ENCODE assay signal across 8 cellular contexts in the genomic region with DNA sequence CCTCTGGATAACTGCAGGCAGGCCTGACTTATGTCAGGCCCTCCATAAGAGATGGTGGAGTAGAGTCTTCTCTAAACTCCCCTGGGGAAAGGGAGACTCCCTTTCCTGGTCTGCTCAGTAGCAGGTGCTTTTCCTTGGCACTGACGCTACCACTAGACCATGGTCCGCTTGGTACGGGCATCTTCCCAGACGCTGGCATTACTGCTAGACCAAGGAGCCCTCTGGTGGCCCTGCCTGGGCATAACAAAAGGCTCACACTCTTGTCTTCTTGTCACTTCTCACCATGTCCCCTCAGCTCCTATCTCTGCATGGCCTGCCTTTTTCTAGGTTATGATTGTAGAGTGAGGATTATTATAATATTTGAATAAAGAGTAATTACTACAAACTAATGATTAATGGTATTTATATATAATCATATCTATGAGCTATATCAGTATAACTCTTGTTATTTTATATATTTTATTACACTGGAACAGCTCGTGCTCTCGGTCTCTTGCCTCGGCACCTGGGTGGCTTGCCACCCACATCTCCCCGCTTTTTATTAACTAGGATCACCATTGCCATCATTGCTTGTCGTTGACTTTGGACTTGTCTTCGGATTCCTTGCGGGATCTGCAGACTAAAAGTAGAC. TPM values are rescaled to one million over a fixed set of nuclear protein-coding genes. Genes with fewer than 3 reads are reported as not detected.
DNase-seq lines count a peak whose midpoint lies in the region; ATAC-seq and TF ChIP-seq lines count a peak whose summit lies in the region.

No MANE protein-coding gene starts in this region.

- TF ChIP-seq CTCF in nephron progenitor cell (IDR thresholded peaks at IDR 0.05) (peak; percentile 78), upper lobe of left lung (IDR thresholded peaks at IDR 0.05) (peak; percentile 55 to 75 (median 65))

- peaks cover 18% of the 10 kb centered on the region for H3K4me1 ChIP-seq in GM23248 (ENCODE audit: insufficient read depth)
- peaks cover 4 to 12% (median 5%) of the 10 kb centered on the region in 4 donors for H3K4me1 ChIP-seq in upper lobe of left lung

- H3K79me2 ChIP-seq in GM23248 (ENCODE audit: insufficient read depth) = no peaks in the 10 kb centered on the region

- H3K27ac ChIP-seq in GM23248 (no peak overlapping the region), upper lobe of left lung (no peak overlapping the region)

- H3K27me3 ChIP-seq in GM23248 (replicated peaks; ENCODE audit: insufficient read depth) = no peaks in the 10 kb centered on the region
- H3K27me3 ChIP-seq in upper lobe of left lung = no peaks in the 10 kb centered on the region

- TF ChIP-seq EP300 in upper lobe of left lung (IDR thresholded peaks at IDR 0.05) = no peak

- no peak overlapping the region for H3K4me2 ChIP-seq in GM23248 (ENCODE audit: unreplicated experiment)

- H3K9me3 ChIP-seq in GM23248 (ENCODE audit: low read depth) (no peaks in the 10 kb centered on the region), upper lobe of left lung (no peaks in the 10 kb centered on the region)

- DNase-seq in ACHN = peak; percentile 81
- peak; percentile 68 for DNase-seq in GM23248
- peak; percentile 84 for DNase-seq in NCI-H748 (lab: John Stamatoyannopoulos, UW; ENCODE audit: unreplicated experiment)
- DNase-seq in activated CD8-positive, alpha-beta memory T cell treated with anti-CD3 and anti-CD28 coated beads, Interleukin-2, amount 10 ng/mL, durations not matched to agents 7 days and 5 days = peak; percentile 73
- peak; percentile 66 to 78 for DNase-seq in erythroblast (lab: John Stamatoyannopoulos, UW)
- peak; percentile 73 for DNase-seq in nephron progenitor cell
- peak in 1 of 2 donors; percentile 81 for DNase-seq in upper lobe of left lung

- no peaks in the 10 kb centered on the region for H4K20me1 ChIP-seq in GM23248 (ENCODE audit: insufficient read depth)

- in situ Hi-C loops in ACHN (cut with HindIII; ENCODE audit: low pct_ligation_motif_present, low pct_unique_long_range_greater_than_20kb, low sequenced_read_pairs) = no loop called here
- in situ Hi-C loops in GM23248 (cut with MboI) = no loop called here

- WGBS in GM23248 (ENCODE audit: low coverage in 1 of 2, low lambda C conversion rate in 2 of 2, missing lambda C conversion rate in 2 of 2), 2 experiments = 47 to 49% methylated on average over 11 of the region's 11 CpGs
- 61 to 82% methylated on average over 7 to 11 of the region's 11 CpGs for WGBS in upper lobe of left lung, 2 donors

- CTCF ChIA-PET in activated CD8-positive, alpha-beta memory T cell treated with anti-CD3 and anti-CD28 coated beads, Interleukin-2, amount 10 ng/mL, durations not matched to agents 7 days and 5 days (lab: Charles Lee) = interaction anchor here (0.6 to 1.8 kb wide), 6 partner anchors 20 to 315 kb away, joined by 3 to 20 read pairs (median 3); a partner anchor contains a TSS

- H3K9ac ChIP-seq in GM23248 = no peak overlapping the region

- no peak overlapping the region for H3K4me3 Mint-ChIP-seq in activated CD8-positive, alpha-beta memory T cell treated with anti-CD3 and anti-CD28 coated beads, Interleukin-2, amount 10 ng/mL, durations not matched to agents 7 days and 5 days
- no peak overlapping the region for H3K4me3 Mint-ChIP-seq in nephron progenitor cell

- H3K27ac Mint-ChIP-seq in activated CD8-positive, alpha-beta memory T cell treated with anti-CD3 and anti-CD28 coated beads, Interleukin-2, amount 10 ng/mL, durations not matched to agents 7 days and 5 days = no peak overlapping the region
- H3K27ac Mint-ChIP-seq in nephron progenitor cell = no peak overlapping the region

- no peak overlapping the region for H2AFZ ChIP-seq in GM23248

- H3F3A ChIP-seq in GM23248 (ENCODE audit: insufficient read depth) = peaks cover 56% of the 10 kb centered on the region

- H3K4me3 ChIP-seq in GM23248 (no peak overlapping the region), upper lobe of left lung (no peak overlapping the region)

- H3K4me1 Mint-ChIP-seq in activated CD8-positive, alpha-beta memory T cell treated with anti-CD3 and anti-CD28 coated beads, Interleukin-2, amount 10 ng/mL, durations not matched to agents 7 days and 5 days = peaks cover 14% of the 10 kb centered on the region
- peaks cover 79% of the 10 kb centered on the region for H3K4me1 Mint-ChIP-seq in nephron progenitor cell

- H3K36me3 ChIP-seq in GM23248 (ENCODE audit: low read depth) (no peaks in the 10 kb centered on the region), upper lobe of left lung (no peaks in the 10 kb centered on the region)

- H3K9me2 ChIP-seq in GM23248 (ENCODE audit: insufficient read depth) = no peaks in the 10 kb centered on the region

- no peaks in the 10 kb centered on the region for H3K27me3 Mint-ChIP-seq in activated CD8-positive, alpha-beta memory T cell treated with anti-CD3 and anti-CD28 coated beads, Interleukin-2, amount 10 ng/mL, durations not matched to agents 7 days and 5 days
- H3K27me3 Mint-ChIP-seq in nephron progenitor cell (ENCODE audit: low read depth, poor library complexity) = peaks cover 6% of the 10 kb centered on the region

- no peak for ATAC-seq in activated CD8-positive, alpha-beta memory T cell treated with anti-CD3 and anti-CD28 coated beads, Interleukin-2, amount 10 ng/mL, durations not matched to agents 7 days and 5 days
- no peak for ATAC-seq in upper lobe of left lung (ENCODE audit: low FRiP score in 2 of 2)
- ATAC-seq in HG03469 (IDR thresholded peaks at IDR 0.05; ENCODE audit: unreplicated experiment) = no peak

- H3K36me3 Mint-ChIP-seq in activated CD8-positive, alpha-beta memory T cell treated with anti-CD3 and anti-CD28 coated beads, Interleukin-2, amount 10 ng/mL, durations not matched to agents 7 days and 5 days = peaks cover 3% of the 10 kb centered on the region
- H3K36me3 Mint-ChIP-seq in nephron progenitor cell (ENCODE audit: low read depth) = peaks cover under 1% of the 10 kb centered on the region

- no peaks in the 10 kb centered on the region for H3K9me3 Mint-ChIP-seq in activated CD8-positive, alpha-beta memory T cell treated with anti-CD3 and anti-CD28 coated beads, Interleukin-2, amount 10 ng/mL, durations not matched to agents 7 days and 5 days (ENCODE audit: low read depth)
- H3K9me3 Mint-ChIP-seq in nephron progenitor cell = peaks cover 6% of the 10 kb centered on the region

- TF ChIP-seq POLR2A in erythroblast (IDR thresholded peaks at IDR 0.05; ENCODE audit: low read length) = no peak
- TF ChIP-seq POLR2A in upper lobe of left lung (IDR thresholded peaks at IDR 0.05) = no peak

RNA-seq across cellular contexts. Expression of a gene that starts 59.8 kb away (rescaled TPM):
- 23.0 and 27.8 TPM in 2 replicates for total RNA-seq in GM23248 (2014; rRNA removed; shearing (Covaris generic))
- 49.4 and 50.4 TPM in 2 replicates for polyA plus RNA-seq in GM23248 (2016; fragmentation: Nextera tagmentation; extraction: Ambion mirVana)
- 1 to 10 TPM; 2.5 to 3.2 TPM for total RNA-seq in activated CD8-positive, alpha-beta memory T cell treated with anti-CD3 and anti-CD28 coated beads, Interleukin-2, amount 10 ng/mL, durations not matched to agents 7 days and 5 days
- total RNA-seq in upper lobe of left lung = 10 to 100 TPM in 2 of 6 donors, 1 to 10 TPM in 4; 6.5 to 24.2 (median 9.4) TPM
